In the genomic region with DNA sequence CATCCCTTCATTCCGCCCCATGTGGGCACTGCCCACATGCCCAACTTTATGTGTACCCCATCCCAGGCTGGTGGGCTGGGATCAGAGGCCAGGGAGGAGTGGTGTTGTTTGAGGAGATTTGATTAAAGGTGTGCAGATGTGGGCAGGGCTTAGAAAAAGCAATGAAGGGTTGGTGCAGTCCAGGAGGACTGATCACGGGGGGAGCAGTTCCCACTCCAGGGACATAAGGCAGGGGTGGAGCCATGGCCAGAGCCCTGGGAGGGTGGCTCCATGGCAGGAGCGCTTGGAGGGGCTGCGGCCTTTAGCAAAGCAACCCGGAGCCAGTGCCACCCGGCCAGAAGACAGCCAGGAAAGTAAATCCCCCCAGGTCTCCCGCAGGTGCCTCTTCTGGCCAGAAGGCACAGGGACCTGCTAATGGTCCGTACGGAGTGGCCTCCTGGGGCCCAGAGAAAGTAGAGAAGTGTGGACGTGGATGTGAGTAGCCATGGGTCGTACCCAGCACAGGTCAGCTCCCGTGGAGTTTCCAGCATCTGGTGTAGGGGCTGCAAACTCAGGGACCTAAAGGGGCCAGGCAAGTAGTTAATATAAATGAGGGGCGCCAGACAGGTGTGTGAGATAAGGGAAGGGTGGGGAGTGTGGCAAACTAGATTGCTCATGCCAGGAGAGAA, we compare ENCODE assay signal across 27 cellular contexts.
"Had no signal": no experiment of that assay in that cellular context is flagged by ENCODE, and none has a peak within 500 bp of the region (broad histone marks: within the 10 kb centered on the region; RNA-seq: fewer than 3 reads in every experiment).

No MANE protein-coding gene starts in this region.

- H3K9me3 ChIP-seq: gastrocnemius medialis, right atrium auricular region, transverse colon had no signal

- ATAC-seq: activated T-cell treated with anti-CD3 and anti-CD28 coated beads, Interleukin-2, amount 50 U/mL, for 72 hours; gastrocnemius medialis; left colon; naive thymus-derived CD4-positive, alpha-beta T cell had no signal

- DNase-seq: activated CD4-positive, alpha-beta T cell treated with anti-CD3 and anti-CD28 coated beads for 4 hours; activated CD4-positive, alpha-beta T cell treated with anti-CD3 and anti-CD28 coated beads, Interleukin-2, amount 50 U/mL, for 4 hours; activated naive CD4-positive, alpha-beta T cell treated with anti-CD3 and anti-CD28 coated beads, Interleukin-2, amount 50 U/mL, for 16 hours; activated T-cell treated with anti-CD3 and anti-CD28 coated beads for 4 hours; activated T-cell treated with anti-CD3 and anti-CD28 coated beads, Interleukin-2, amount 50 U/mL, for 72 hours; amniotic stem cell; effector memory CD4-positive, alpha-beta T cell; erythroblast; gastrocnemius medialis; glutamatergic neuron; kidney; left colon; mammary epithelial cell; midbrain; naive thymus-derived CD4-positive, alpha-beta T cell; stimulated activated CD4-positive, alpha-beta T cell treated with anti-CD3 and anti-CD28 coated beads, Interleukin-2, amount 100 ng/mL, for 48 hours; stimulated activated naive CD4-positive, alpha-beta T cell treated with Interleukin-2 at 50 U/mL for 16 hours; T-helper 1 cell; transverse colon had no signal

- H3K4me3 Mint-ChIP-seq: activated T-cell treated with anti-CD3 and anti-CD28 coated beads, Interleukin-2, amount 50 U/mL, for 72 hours; naive thymus-derived CD4-positive, alpha-beta T cell; neural crest cell; T-helper 2 cell treated with Interferon-gamma antibody and Interleukin-4, amounts not matched to agents 5 μg/mL and 100 μg/mL, for 36 hours had no signal

- H3K9me3 Mint-ChIP-seq: neural crest cell; T-helper 2 cell treated with Interferon-gamma antibody and Interleukin-4, amounts not matched to agents 5 μg/mL and 100 μg/mL, for 36 hours had no signal

- H3K27me3 ChIP-seq: gastrocnemius medialis, right atrium auricular region, transverse colon had no signal

- H3K36me3 ChIP-seq: gastrocnemius medialis, right atrium auricular region, transverse colon had no signal

- FAIRE-seq: bronchial epithelial cell, kidney had no signal

- H3K4me1 ChIP-seq: gastrocnemius medialis, parathyroid adenoma, right atrium auricular region had no signal

- H3K27ac Mint-ChIP-seq: activated T-cell treated with anti-CD3 and anti-CD28 coated beads, Interleukin-2, amount 50 U/mL, for 72 hours; T-helper 2 cell treated with Interferon-gamma antibody and Interleukin-4, amounts not matched to agents 5 μg/mL and 100 μg/mL, for 36 hours had no signal

- H3K4me3 ChIP-seq: coronary artery, dorsolateral prefrontal cortex, gastrocnemius medialis, hepatocyte, right atrium auricular region, transverse colon had no signal

- H3K27ac ChIP-seq: coronary artery, dorsolateral prefrontal cortex, gastrocnemius medialis, hepatocyte, parathyroid adenoma, right atrium auricular region, transverse colon had no signal
